In genomic region chr17:58084317-58084981, GRCh38 we compare ENCODE assay signal across 8 cellular contexts. TPM values are rescaled to one million over a fixed set of nuclear protein-coding genes. Genes with fewer than 3 reads are reported as not detected.
DNase-seq lines count a peak whose midpoint lies in the region; TF ChIP-seq lines count a peak whose summit lies in the region.

No MANE protein-coding gene starts in this region.

- H3K4me1 Mint-ChIP-seq in activated CD4-positive, alpha-beta T cell treated with anti-CD3 and anti-CD28 coated beads, Interleukin-2, amount 10 ng/mL, durations not matched to agents 7 days and 5 days = peaks cover 54% of the 10 kb centered on the region
- H3K4me1 Mint-ChIP-seq in mesothelial cell of epicardium = peaks cover 47% of the 10 kb centered on the region

- H3K27me3 Mint-ChIP-seq in activated CD4-positive, alpha-beta T cell treated with anti-CD3 and anti-CD28 coated beads, Interleukin-2, amount 10 ng/mL, durations not matched to agents 7 days and 5 days = peaks cover 13% of the 10 kb centered on the region
- peaks cover 5% of the 10 kb centered on the region for H3K27me3 Mint-ChIP-seq in mesothelial cell of epicardium (ENCODE audit: low read depth)

- peak overlapping the region; percentile 94 to 98 (median 97) for H3K27ac ChIP-seq in stomach

- POLR2A ChIA-PET in activated CD4-positive, alpha-beta T cell treated with anti-CD3 and anti-CD28 coated beads, Interleukin-2, amount 10 ng/mL, durations not matched to agents 7 days and 5 days (lab: Charles Lee) = no interaction called here

- peaks cover 40% of the 10 kb centered on the region for H3K36me3 Mint-ChIP-seq in activated CD4-positive, alpha-beta T cell treated with anti-CD3 and anti-CD28 coated beads, Interleukin-2, amount 10 ng/mL, durations not matched to agents 7 days and 5 days (ENCODE audit: low read depth)
- H3K36me3 Mint-ChIP-seq in mesothelial cell of epicardium = peaks cover 17% of the 10 kb centered on the region

- no peak for TF ChIP-seq EP300 in stomach (IDR thresholded peaks at IDR 0.05)

- no peaks in the 10 kb centered on the region for H3K9me3 ChIP-seq in stomach

- DNase-seq in NCI-H2227 (lab: John Stamatoyannopoulos, UW; ENCODE audit: unreplicated experiment) (peak; percentile 34), NCI-H2227 treated with DMSO at 0.1 percent for 48 hours (lab: John Stamatoyannopoulos, UW) (no peak), NCI-H146 treated with DMSO at 0.1 percent for 48 hours (lab: John Stamatoyannopoulos, UW; ENCODE audit: unreplicated experiment) (peak; percentile 10), mesothelial cell of epicardium (ENCODE audit: low spot score in 2 of 2, unreplicated experiment in 2 of 2) (no peak), stomach (peak; percentile 61), mucosa of gallbladder (ENCODE audit: low spot score) (no peak)
- DNase-seq in activated CD4-positive, alpha-beta T cell treated with anti-CD3 and anti-CD28 coated beads, Interleukin-2, amount 10 ng/mL, durations not matched to agents 7 days and 5 days = peak; percentile 68
- DNase-seq in effector CD4-positive, alpha-beta T cell = peak; percentile 39

- H3K36me3 ChIP-seq in stomach = peaks cover 9 to 36% (median 34%) of the 10 kb centered on the region in 4 donors

- no peak for TF ChIP-seq CTCF in mesothelial cell of epicardium (IDR thresholded peaks at IDR 0.05; ENCODE audit: unreplicated experiment)
- TF ChIP-seq CTCF in stomach (IDR thresholded peaks at IDR 0.05) = no peak

- intact Hi-C loops in stomach (cut with DNase I; ENCODE audit: low total_unique reads) = loop anchor here (10.0 kb wide), 1 partner anchor 220 kb away; no protein-coding TSS in a partner anchor

- peak overlapping the region; percentile 87 for H3K4me3 Mint-ChIP-seq in activated CD4-positive, alpha-beta T cell treated with anti-CD3 and anti-CD28 coated beads, Interleukin-2, amount 10 ng/mL, durations not matched to agents 7 days and 5 days
- H3K4me3 Mint-ChIP-seq in mesothelial cell of epicardium = peak overlapping the region; percentile 86

- no peaks in the 10 kb centered on the region for H3K27me3 ChIP-seq in stomach

- no peaks in the 10 kb centered on the region for H3K9me3 Mint-ChIP-seq in activated CD4-positive, alpha-beta T cell treated with anti-CD3 and anti-CD28 coated beads, Interleukin-2, amount 10 ng/mL, durations not matched to agents 7 days and 5 days
- H3K9me3 Mint-ChIP-seq in mesothelial cell of epicardium = no peaks in the 10 kb centered on the region

- CTCF ChIA-PET in activated CD4-positive, alpha-beta T cell treated with anti-CD3 and anti-CD28 coated beads, Interleukin-2, amount 10 ng/mL, durations not matched to agents 7 days and 5 days (lab: Charles Lee) = interaction anchor here (0.6 kb wide), 1 partner anchor 127 kb away, joined by 3 read pairs; no protein-coding TSS in a partner anchor

- TF ChIP-seq POLR2A in stomach (IDR thresholded peaks at IDR 0.05) = no peak

- peak overlapping the region; percentile 79 to 99 (median 98) for H3K4me3 ChIP-seq in stomach

- H3K4me1 ChIP-seq in stomach = peaks cover 24 to 61% (median 50%) of the 10 kb centered on the region in 4 donors

- H3K27ac Mint-ChIP-seq in activated CD4-positive, alpha-beta T cell treated with anti-CD3 and anti-CD28 coated beads, Interleukin-2, amount 10 ng/mL, durations not matched to agents 7 days and 5 days = peak overlapping the region; percentile 87
- peak overlapping the region; percentile 85 for H3K27ac Mint-ChIP-seq in mesothelial cell of epicardium

- WGBS in stomach, 5 donors = 0 to 1% (median 1%) methylated on average over 7 of the region's 7 CpGs

RNA-seq across cellular contexts. Expression of gene DYNLL2, which starts 1.2 kb away (rescaled TPM):
- 10 to 100 TPM; 30.1 to 31.9 TPM for total RNA-seq in activated CD4-positive, alpha-beta T cell treated with anti-CD3 and anti-CD28 coated beads, Interleukin-2, amount 10 ng/mL, durations not matched to agents 7 days and 5 days
- total RNA-seq in mesothelial cell of epicardium (43.3 to 44.3 TPM (median 43.5 TPM) in 3 replicates), stomach (10 to 100 TPM in 3 of 5 donors, 1 to 10 TPM in 2; 5.8 to 40.6 (median 20.9) TPM), mucosa of gallbladder (55.7 TPM)
- polyA plus RNA-seq in stomach = 10 to 100 TPM; 18.5 to 29.4 (median 22.0) TPM

Comparison
In these comparisons a context has a peak if more than half of its experiments do, and no peak if none do; other contexts are left out.
1. DNase-seq: peak in NCI-H2227 (single experiment), NCI-H146 treated with DMSO at 0.1 percent for 48 hours (single experiment), activated CD4-positive, alpha-beta T cell treated with anti-CD3 and anti-CD28 coated beads, Interleukin-2, amount 10 ng/mL, durations not matched to agents 7 days and 5 days (single experiment), effector CD4-positive, alpha-beta T cell (single experiment) and stomach (single experiment); none in NCI-H2227 treated with DMSO at 0.1 percent for 48 hours (single experiment), mesothelial cell of epicardium (0 of 2) and mucosa of gallbladder (single experiment).